ENCODE assay signal across 22 cellular contexts in the genomic region with DNA sequence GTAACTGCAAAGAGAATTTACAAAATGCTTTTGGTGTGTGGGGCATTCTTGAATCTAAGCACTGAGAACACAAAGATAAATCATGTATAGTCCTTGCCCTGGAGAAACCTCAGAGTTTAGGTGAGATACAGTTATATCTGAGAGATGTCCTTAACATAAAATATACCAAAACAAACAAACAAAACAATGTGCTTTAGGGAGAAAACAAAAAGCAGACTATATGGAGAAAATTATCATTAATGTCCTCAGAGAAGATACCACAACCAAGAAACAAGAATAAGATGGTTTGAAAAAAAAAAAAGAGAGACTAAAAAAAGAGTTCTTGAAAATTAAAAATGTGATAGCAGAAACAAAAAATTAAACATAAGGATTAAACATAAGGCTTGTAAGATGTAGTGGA. TPM values are rescaled to one million over a fixed set of nuclear protein-coding genes. Genes with fewer than 3 reads are reported as not detected.
"Had no signal": no experiment of that assay in that cellular context is flagged by ENCODE, and none has a peak within 500 bp of the region (broad histone marks: within the 10 kb centered on the region; RNA-seq: fewer than 3 reads in every experiment).

No MANE protein-coding gene starts in this region.

- H3K9me3 ChIP-seq: SJSA1 had no signal

- H3K9me3 Mint-ChIP-seq: activated CD4-positive, alpha-beta T cell treated with anti-CD3 and anti-CD28 coated beads, Interleukin-2, amount 10 ng/mL, durations not matched to agents 24 days and 14 days; activated naive CD4-positive, alpha-beta T cell treated with anti-CD3 and anti-CD28 coated beads, Interleukin-2, amount 50 U/mL, for 24 hours; activated T-cell treated with anti-CD3 and anti-CD28 coated beads, Interleukin-2, amount 50 U/mL, for 24 hours; activated T-helper 1 cell treated with anti-CD3 and anti-CD28 coated beads, Interleukin-12 subunit alpha, Interleukin-12 subunit beta, Interleukin-2, Interleukin-4 antibody, amounts not matched to agents 30 ng/mL and 10 ng/mL and 1 ng/mL, durations not matched to agents 14 hours and 24 hours and 36 hours; T-helper 1 cell treated with Interleukin-12 subunit alpha and Interleukin-12 subunit beta and Interleukin-4 antibody, amounts not matched to agents 30 μg/mL and 1 μg/mL, for 36 hours had no signal

- H3K4me3 Mint-ChIP-seq: activated CD4-positive, alpha-beta T cell treated with anti-CD3 and anti-CD28 coated beads, Interleukin-2, amount 10 ng/mL, durations not matched to agents 24 days and 14 days; activated CD8-positive, alpha-beta memory T cell treated with anti-CD3 and anti-CD28 coated beads, Interleukin-2, amount 10 ng/mL, durations not matched to agents 7 days and 5 days; activated naive CD4-positive, alpha-beta T cell treated with anti-CD3 and anti-CD28 coated beads, Interleukin-2, amount 50 U/mL, for 24 hours; activated T-cell treated with anti-CD3 and anti-CD28 coated beads, Interleukin-2, amount 50 U/mL, for 24 hours; activated T-helper 1 cell treated with anti-CD3 and anti-CD28 coated beads, Interleukin-12 subunit alpha, Interleukin-12 subunit beta, Interleukin-2, Interleukin-4 antibody, amounts not matched to agents 30 ng/mL and 10 ng/mL and 1 ng/mL, durations not matched to agents 14 hours and 24 hours and 36 hours; T-helper 1 cell treated with Interleukin-12 subunit alpha and Interleukin-12 subunit beta and Interleukin-4 antibody, amounts not matched to agents 30 μg/mL and 1 μg/mL, for 36 hours had no signal

- DNase-seq: activated CD4-positive, alpha-beta T cell treated with anti-CD3 and anti-CD28 coated beads for 1 hour; activated CD4-positive, alpha-beta T cell treated with anti-CD3 and anti-CD28 coated beads, Interleukin-2, amount 10 ng/mL, durations not matched to agents 24 days and 14 days; activated CD4-positive, alpha-beta T cell treated with anti-CD3 and anti-CD28 coated beads, Interleukin-2, amount 50 U/mL, for 48 hours; activated CD8-positive, alpha-beta memory T cell treated with anti-CD3 and anti-CD28 coated beads, Interleukin-2, amount 10 ng/mL, durations not matched to agents 7 days and 5 days; activated effector memory CD4-positive, alpha-beta T cell treated with Interleukin-2 at 50 U/mL for 16 hours; activated naive CD4-positive, alpha-beta T cell; activated T-cell treated with anti-CD3 and anti-CD28 coated beads, Interleukin-2, amount 50 U/mL, for 24 hours; aorta; KG1; NCI-H1092; NCI-H1417; NCI-H1930; NCI-H2171; NCI-H2227 treated with DMSO at 0.1 percent for 48 hours; NCI-H446 treated with DMSO at 0.1 percent for 48 hours; NCI-H526 treated with DMSO at 0.1 percent for 48 hours; SHP77 had no signal

- H3K4me3 ChIP-seq: SJSA1 had no signal

- H3K27ac ChIP-seq: SJSA1 had no signal

- H3K27ac Mint-ChIP-seq: activated CD4-positive, alpha-beta T cell treated with anti-CD3 and anti-CD28 coated beads, Interleukin-2, amount 10 ng/mL, durations not matched to agents 24 days and 14 days; activated CD8-positive, alpha-beta memory T cell treated with anti-CD3 and anti-CD28 coated beads, Interleukin-2, amount 10 ng/mL, durations not matched to agents 7 days and 5 days; activated naive CD4-positive, alpha-beta T cell treated with anti-CD3 and anti-CD28 coated beads, Interleukin-2, amount 50 U/mL, for 24 hours; activated T-cell treated with anti-CD3 and anti-CD28 coated beads, Interleukin-2, amount 50 U/mL, for 24 hours; activated T-helper 1 cell treated with anti-CD3 and anti-CD28 coated beads, Interleukin-12 subunit alpha, Interleukin-12 subunit beta, Interleukin-2, Interleukin-4 antibody, amounts not matched to agents 30 ng/mL and 10 ng/mL and 1 ng/mL, durations not matched to agents 14 hours and 24 hours and 36 hours; T-helper 1 cell treated with Interleukin-12 subunit alpha and Interleukin-12 subunit beta and Interleukin-4 antibody, amounts not matched to agents 30 μg/mL and 1 μg/mL, for 36 hours had no signal

- H3K27me3 ChIP-seq: SJSA1 had no signal

- H3K4me1 Mint-ChIP-seq: activated CD8-positive, alpha-beta memory T cell treated with anti-CD3 and anti-CD28 coated beads, Interleukin-2, amount 10 ng/mL, durations not matched to agents 7 days and 5 days; activated naive CD4-positive, alpha-beta T cell treated with anti-CD3 and anti-CD28 coated beads, Interleukin-2, amount 50 U/mL, for 24 hours had no signal

- ATAC-seq: activated CD8-positive, alpha-beta memory T cell treated with anti-CD3 and anti-CD28 coated beads, Interleukin-2, amount 10 ng/mL, durations not matched to agents 7 days and 5 days; SK-N-SH treated with all-trans-retinoic acid at 6 μM for 48 hours had no signal

- H3K36me3 Mint-ChIP-seq: activated CD8-positive, alpha-beta memory T cell treated with anti-CD3 and anti-CD28 coated beads, Interleukin-2, amount 10 ng/mL, durations not matched to agents 7 days and 5 days; activated naive CD4-positive, alpha-beta T cell treated with anti-CD3 and anti-CD28 coated beads, Interleukin-2, amount 50 U/mL, for 24 hours had no signal

RNA-seq across cellular contexts. Expression of a gene that starts 8.0 kb away (rescaled TPM):
- total RNA-seq: activated CD4-positive, alpha-beta T cell treated with anti-CD3 and anti-CD28 coated beads, Interleukin-2, amount 10 ng/mL, durations not matched to agents 24 days and 14 days; activated T-helper 1 cell treated with anti-CD3 and anti-CD28 coated beads, Interleukin-12 subunit alpha, Interleukin-12 subunit beta, Interleukin-2, Interleukin-4 antibody, amounts not matched to agents 30 ng/mL and 10 ng/mL and 1 ng/mL, durations not matched to agents 14 hours and 24 hours and 36 hours had no signal
